In genomic region chr15:100311829-100312228, GRCh38 we compare ENCODE assay signal across 20 cellular contexts. TPM values are rescaled to one million over a fixed set of nuclear protein-coding genes. Genes with fewer than 3 reads are reported as not detected.
DNase-seq lines count a peak whose midpoint lies in the region; ATAC-seq and TF ChIP-seq lines count a peak whose summit lies in the region.
"Had no signal": no experiment of that assay in that cellular context is flagged by ENCODE, and none has a peak within 500 bp of the region (broad histone marks: within the 10 kb centered on the region; RNA-seq: fewer than 3 reads in every experiment).

No MANE protein-coding gene starts in this region.

- H3K9ac ChIP-seq in DND-41 (ENCODE audit: low read depth, low read length) (peak overlapping the region; percentile 62), skeletal muscle tissue (ENCODE audit: low read depth in 1 of 3, low read length in 3 of 3) (no peak overlapping the region)

- ATAC-seq in DND-41 (ENCODE audit: insufficient read depth, low read depth) (no peak), GM19397 (IDR thresholded peaks at IDR 0.05; ENCODE audit: unreplicated experiment) (no peak), HG03342 (IDR thresholded peaks at IDR 0.05; ENCODE audit: unreplicated experiment) (no peak), HG03520 (IDR thresholded peaks at IDR 0.05; ENCODE audit: unreplicated experiment) (no peak)
- ATAC-seq: HepG2, PC-3 had no signal

- H4K20me1 ChIP-seq in DND-41 (ENCODE audit: insufficient read depth, low read length), result no peaks in the 10 kb centered on the region

- H3K27me3 ChIP-seq in DND-41 (ENCODE audit: insufficient read depth, low read length, poor library complexity), result no peaks in the 10 kb centered on the region
- H3K27me3 ChIP-seq in skeletal muscle tissue (ENCODE audit: control insufficient read depth in 3 of 3, insufficient read depth in 3 of 3, low read length in 3 of 3), result peaks cover 0 to 4% (median 0%) of the 10 kb centered on the region in 3 donors
- H3K27me3 ChIP-seq: SJSA1 had no signal

- peaks cover 78% of the 10 kb centered on the region for H3K4me1 ChIP-seq in DND-41 (ENCODE audit: insufficient read depth, low read length)
- peaks cover 16 to 26% (median 19%) of the 10 kb centered on the region in 3 donors for H3K4me1 ChIP-seq in skeletal muscle tissue (ENCODE audit: control insufficient read depth in 3 of 3, insufficient read depth in 3 of 3, low read length in 3 of 3)
- H3K4me1 ChIP-seq: SJSA1 had no signal

- H3K4me2 ChIP-seq in DND-41 (ENCODE audit: insufficient read depth, low read length), result peak overlapping the region; percentile 65; the same call in 1 of the 2 replicates

- no peak overlapping the region for H2AFZ ChIP-seq in DND-41 (ENCODE audit: low read depth, low read length)

- H3K4me3 ChIP-seq in DND-41 (ENCODE audit: low read depth in 1 of 2, low read length in 2 of 2) (no peak overlapping the region), coronary artery (no peak overlapping the region), skeletal muscle tissue (ENCODE audit: low read length in 3 of 3) (no peak overlapping the region)
- H3K4me3 ChIP-seq: SJSA1 had no signal

- DNase-seq in NCI-H345 (lab: John Stamatoyannopoulos, UW), result peak; percentile 3
- no peak for DNase-seq in NCI-H345 treated with DMSO at 0.1 percent for 48 hours (lab: John Stamatoyannopoulos, UW; ENCODE audit: unreplicated experiment)
- no peak for DNase-seq in DND-41
- DNase-seq in coronary artery (ENCODE audit: low spot score), result peak; percentile 66
- DNase-seq: CD4-positive, alpha-beta T cell; DMS53; KBM-7; MV-4-11; NCI-H1417 treated with DMSO at 0.1 percent for 48 hours; NCI-H2029 treated with DMSO at 0.1 percent for 48 hours; NCI-H2171; NCI-H446 treated with DMSO at 0.1 percent for 48 hours; NCI-H748 treated with DMSO at 0.1 percent for 48 hours; PC-3 had no signal

- H3K36me3 ChIP-seq in DND-41 (ENCODE audit: insufficient read depth, low read length) (peaks cover 74% of the 10 kb centered on the region), skeletal muscle tissue (ENCODE audit: control insufficient read depth in 3 of 3, insufficient read depth in 3 of 3, low read length in 3 of 3) (peaks cover 0 to 20% (median 0%) of the 10 kb centered on the region in 3 donors)
- H3K36me3 ChIP-seq: SJSA1 had no signal

- TF ChIP-seq CTCF in DND-41 (IDR thresholded peaks at IDR 0.05; ENCODE audit: borderline replicate concordance, extremely low read depth, low read length, poor library complexity, severe bottlenecking) (no peak), coronary artery (IDR thresholded peaks at IDR 0.05) (no peak)

- H3K79me2 ChIP-seq in DND-41 (ENCODE audit: insufficient read depth, low read length), result peaks cover 88% of the 10 kb centered on the region

- H3K27ac ChIP-seq in DND-41 (ENCODE audit: low read length) (peak overlapping the region; percentile 98), coronary artery (no peak overlapping the region), skeletal muscle tissue (ENCODE audit: low read depth, low read length) (peak overlapping the region; percentile 38)
- H3K27ac ChIP-seq: SJSA1 had no signal

- H3K9me3 ChIP-seq in DND-41 (ENCODE audit: insufficient read depth, low read length, severe bottlenecking) (peaks cover 6% of the 10 kb centered on the region), skeletal muscle tissue (ENCODE audit: control insufficient read depth in 3 of 3, low read length in 3 of 3) (no peaks in the 10 kb centered on the region)
- H3K9me3 ChIP-seq: SJSA1 had no signal

RNA-seq across cellular contexts. Expression of gene ADAMTS17, which starts 29.9 kb away (rescaled TPM):
- 5.7 TPM for total RNA-seq in skeletal muscle tissue

Comparison
In these comparisons a context has a peak if more than half of its experiments do, and no peak if none do; other contexts are left out.
1. DNase-seq: peak in NCI-H345 (single experiment) and coronary artery (single experiment); none in NCI-H345 treated with DMSO at 0.1 percent for 48 hours (single experiment) and DND-41 (single experiment).
2. H3K27ac ChIP-seq: peak in DND-41 (single experiment) and skeletal muscle tissue (single experiment); none in coronary artery (0 of 2).